ENCODE assay signal across 1 cellular context in genomic region chr7:2517678-2518077, GRCh38.
TF ChIP-seq lines count a peak whose summit lies in the region.

No MANE protein-coding gene starts in this region.

TF ChIP-seq in IMR-90, 13 proteins besides CTCF, POLR2A, EP300 and RAD21:
- TF ChIP-seq USF2 (IDR thresholded peaks at IDR 0.05; ENCODE audit: low read depth, low read length) (peak; percentile 61), RCOR1 (IDR thresholded peaks at IDR 0.05; ENCODE audit: insufficient replicate concordance, low read length) (no peak)
